ENCODE assay signal across 14 cellular contexts in genomic region chr11:122365545-122366380, GRCh38.
A peak's percentile ranks its signal among the peaks of the same experiment; 100 is the strongest.
DNase-seq lines count a peak whose midpoint lies in the region; ATAC-seq and TF ChIP-seq lines count a peak whose summit lies in the region.
"Had no signal": no experiment of that assay in that cellular context is flagged by ENCODE, and none has a peak within 500 bp of the region (broad histone marks: within the 10 kb centered on the region; RNA-seq: fewer than 3 reads in every experiment).

No MANE protein-coding gene starts in this region.

- CTCF ChIA-PET in activated CD4-positive, alpha-beta T cell treated with anti-CD3 and anti-CD28 coated beads, Interleukin-2, amount 10 ng/mL, durations not matched to agents 7 days and 5 days (lab: Charles Lee) = no interaction called here

- H3K9me3 ChIP-seq in lung (ENCODE audit: control insufficient read depth in 2 of 2, insufficient read depth in 1 of 2, low read length in 1 of 2) (peaks cover 0 to 2% of the 10 kb centered on the region in 2 donors), aorta (ENCODE audit: control insufficient read depth, low read length) (no peaks in the 10 kb centered on the region)

- 66 to 76% methylated on average over 11 of the region's 11 CpGs for WGBS in lung, 2 donors
- 4 to 7% methylated on average over 11 of the region's 11 CpGs for WGBS in aorta, 2 donors

- POLR2A ChIA-PET in activated CD4-positive, alpha-beta T cell treated with anti-CD3 and anti-CD28 coated beads, Interleukin-2, amount 10 ng/mL, durations not matched to agents 7 days and 5 days (lab: Charles Lee) = no interaction called here

- H3K4me1 ChIP-seq in lung (ENCODE audit: control insufficient read depth in 2 of 2, insufficient read depth in 2 of 2, low read length in 2 of 2) (no peaks in the 10 kb centered on the region), aorta (ENCODE audit: control insufficient read depth in 1 of 2, insufficient read depth in 2 of 2, low read length in 2 of 2) (peaks cover 3 to 8% of the 10 kb centered on the region in 2 donors)

- no peaks in the 10 kb centered on the region for H3K27me3 Mint-ChIP-seq in activated CD4-positive, alpha-beta T cell treated with anti-CD3 and anti-CD28 coated beads, Interleukin-2, amount 10 ng/mL, durations not matched to agents 7 days and 5 days

- no peaks in the 10 kb centered on the region for H3K9me3 Mint-ChIP-seq in activated CD4-positive, alpha-beta T cell treated with anti-CD3 and anti-CD28 coated beads, Interleukin-2, amount 10 ng/mL, durations not matched to agents 7 days and 5 days

- no peaks in the 10 kb centered on the region for H3K27me3 ChIP-seq in lung (ENCODE audit: control insufficient read depth, insufficient read depth)
- no peaks in the 10 kb centered on the region for H3K27me3 ChIP-seq in aorta (ENCODE audit: control insufficient read depth in 1 of 2, insufficient read depth in 2 of 2, low read length in 1 of 2)

- H3K4me3 ChIP-seq in fibroblast of mammary gland (ENCODE audit: control insufficient read depth, low read depth, low read length) (no peak overlapping the region), lung (peak overlapping the region; percentile 12), aorta (ENCODE audit: low read length in 2 of 2) (peak overlapping the region; percentile 56 to 69)

- intact Hi-C loops in Right ventricle myocardium inferior (cut with DNase I) (loop anchor here (5.0 to 10.0 kb wide), 2 partner anchors 77 to 151 kb away; no protein-coding TSS in a partner anchor), cardiac septum (cut with DNase I) (loop anchor here (10.0 kb wide), 1 partner anchor 129 kb away; no protein-coding TSS in a partner anchor), aorta (cut with DNase I) (loop anchor here in 1 of 2 donors (5.0 kb wide), 4 partner anchors 58 to 148 kb away; no protein-coding TSS in a partner anchor)

- H3K36me3 Mint-ChIP-seq in activated CD4-positive, alpha-beta T cell treated with anti-CD3 and anti-CD28 coated beads, Interleukin-2, amount 10 ng/mL, durations not matched to agents 7 days and 5 days (ENCODE audit: low read depth) = no peaks in the 10 kb centered on the region
- H3K36me3 Mint-ChIP-seq: naive thymus-derived CD8-positive, alpha-beta T cell had no signal

- TF ChIP-seq CTCF in fibroblast of mammary gland (conservative IDR thresholded peaks at IDR 0.05; ENCODE audit: control insufficient read depth, insufficient read depth, low read depth, low read length) (no peak), lung (IDR thresholded peaks at IDR 0.05; ENCODE audit: control extremely low read depth, extremely low read depth) (no peak)

- ATAC-seq in Right ventricle myocardium inferior = peak; percentile 55
- ATAC-seq in lung (ENCODE audit: insufficient read depth, low FRiP score) = no peak
- no peak for ATAC-seq in aorta (ENCODE audit: low FRiP score)
- no peak for ATAC-seq in HG03175 (IDR thresholded peaks at IDR 0.05; ENCODE audit: unreplicated experiment)
- ATAC-seq: naive thymus-derived CD8-positive, alpha-beta T cell had no signal

- peak; percentile 68 for DNase-seq in Right ventricle myocardium inferior (ENCODE audit: missing footprints)
- DNase-seq in cardiac septum (ENCODE audit: low spot score) = no peak
- peak; percentile 5 for DNase-seq in fibroblast of mammary gland (ENCODE audit: low read depth)
- DNase-seq in lung (ENCODE audit: low spot score) = no peak
- DNase-seq in aorta = peak in 1 of 2 donors; percentile 59
- no peak for DNase-seq in activated CD4-positive, CD25-positive, alpha-beta regulatory T cell treated with anti-CD3 and anti-CD28 coated beads, Interleukin-2, amount 50 U/mL, for 72 hours
- DNase-seq in activated CD4-positive, alpha-beta T cell treated with anti-CD3 and anti-CD28 coated beads, Interleukin-2, amount 10 ng/mL, durations not matched to agents 7 days and 5 days = no peak
- DNase-seq: activated gamma-delta T cell treated with Interleukin-2 at 50 U/mL for 16 hours; kidney glomerular epithelial cell; naive thymus-derived CD8-positive, alpha-beta T cell; NCI-H1048; NCI-H345; retina had no signal

- no peak overlapping the region for H3K27ac Mint-ChIP-seq in activated CD4-positive, alpha-beta T cell treated with anti-CD3 and anti-CD28 coated beads, Interleukin-2, amount 10 ng/mL, durations not matched to agents 7 days and 5 days
- H3K27ac Mint-ChIP-seq: naive thymus-derived CD8-positive, alpha-beta T cell had no signal

- no peak overlapping the region for H3K4me3 Mint-ChIP-seq in activated CD4-positive, alpha-beta T cell treated with anti-CD3 and anti-CD28 coated beads, Interleukin-2, amount 10 ng/mL, durations not matched to agents 7 days and 5 days
- H3K4me3 Mint-ChIP-seq: naive thymus-derived CD8-positive, alpha-beta T cell had no signal

- H3K36me3 ChIP-seq in lung (ENCODE audit: control insufficient read depth in 2 of 2, insufficient read depth in 2 of 2, low read length in 2 of 2) = no peaks in the 10 kb centered on the region
- no peaks in the 10 kb centered on the region for H3K36me3 ChIP-seq in aorta (ENCODE audit: control insufficient read depth in 1 of 2, insufficient read depth in 2 of 2, low read length in 1 of 2)

- H3K27ac ChIP-seq in lung (ENCODE audit: low read depth in 1 of 2, low read length in 1 of 2) (no peak overlapping the region), aorta (ENCODE audit: low read depth in 1 of 2, low read length in 2 of 2) (peak overlapping the region in 1 of 2 donors; percentile 39)

- no peaks in the 10 kb centered on the region for H3K4me1 Mint-ChIP-seq in activated CD4-positive, alpha-beta T cell treated with anti-CD3 and anti-CD28 coated beads, Interleukin-2, amount 10 ng/mL, durations not matched to agents 7 days and 5 days
- H3K4me1 Mint-ChIP-seq: naive thymus-derived CD8-positive, alpha-beta T cell had no signal

Comparison
In these comparisons a context has a peak if more than half of its experiments do, and no peak if none do; other contexts are left out.
1. DNase-seq: peak in Right ventricle myocardium inferior (single experiment) and fibroblast of mammary gland (single experiment); none in cardiac septum (single experiment), lung (single experiment), activated CD4-positive, CD25-positive, alpha-beta regulatory T cell treated with anti-CD3 and anti-CD28 coated beads, Interleukin-2, amount 50 U/mL, for 72 hours (single experiment) and activated CD4-positive, alpha-beta T cell treated with anti-CD3 and anti-CD28 coated beads, Interleukin-2, amount 10 ng/mL, durations not matched to agents 7 days and 5 days (single experiment).